ENCODE assay signal across 26 cellular contexts in the genomic region with DNA sequence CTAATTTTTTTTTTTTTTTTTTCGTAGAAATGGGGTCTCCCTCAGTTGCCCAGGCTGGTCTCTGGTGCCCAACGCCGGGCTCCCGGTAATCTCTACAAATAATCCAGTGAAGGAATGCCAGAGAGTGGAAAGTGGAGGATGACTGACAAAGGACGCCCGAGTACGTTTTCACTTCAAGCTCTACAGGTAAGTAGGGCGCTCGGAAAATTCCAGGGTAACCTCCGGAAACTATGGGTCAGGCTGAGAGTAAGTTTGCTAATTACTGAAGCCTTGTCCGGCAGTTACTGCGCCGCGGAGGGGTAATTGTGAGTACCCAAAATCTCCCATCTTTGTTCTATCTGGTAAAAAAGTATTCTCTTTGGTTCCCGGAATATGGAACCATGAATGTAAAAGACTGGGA.
"Had no signal": no experiment of that assay in that cellular context is flagged by ENCODE, and none has a peak within 500 bp of the region (broad histone marks: within the 10 kb centered on the region; RNA-seq: fewer than 3 reads in every experiment).

No MANE protein-coding gene starts in this region.

- H3K27ac ChIP-seq: brain microvascular endothelial cell, cardiac muscle cell, Peyer's patch, RWPE1, SJCRH30, VCaP had no signal

- H3K27me3 ChIP-seq: brain microvascular endothelial cell, cardiac muscle cell, Peyer's patch, SJCRH30 had no signal

- DNase-seq: activated CD4-positive, alpha-beta T cell treated with anti-CD3 and anti-CD28 coated beads for 48 hours; activated CD4-positive, alpha-beta T cell treated with anti-CD3 and anti-CD28 coated beads, Interleukin-2, amount 50 U/mL, for 4 hours; activated CD8-positive, alpha-beta memory T cell treated with anti-CD3 and anti-CD28 coated beads, Interleukin-2, amount 10 ng/mL, durations not matched to agents 7 days and 5 days; activated effector memory CD4-positive, alpha-beta T cell treated with Interleukin-2 at 50 U/mL for 16 hours; activated naive CD4-positive, alpha-beta T cell; activated T-cell treated with anti-CD3 and anti-CD28 coated beads, Interleukin-2, amount 50 U/mL, for 24 hours; amygdala; brain microvascular endothelial cell; Karpas-422; MM.1S; NCI-H1417; NCI-H1694; NCI-H2029 treated with DMSO at 0.1 percent for 48 hours; NCI-H510A treated with DMSO at 0.1 percent for 48 hours; Peyer's patch; Right ventricle myocardium superior; SJCRH30; SK-N-SH; T-helper 1 cell had no signal

- H3K4me3 ChIP-seq: cardiac muscle cell, K562, Peyer's patch, SJCRH30 had no signal

- ATAC-seq: activated CD4-positive, CD25-positive, alpha-beta regulatory T cell treated with anti-CD3 and anti-CD28 coated beads, Interleukin-2, amount 50 U/mL, for 24 hours; activated CD8-positive, alpha-beta memory T cell treated with anti-CD3 and anti-CD28 coated beads, Interleukin-2, amount 10 ng/mL, durations not matched to agents 7 days and 5 days; K562 had no signal

- H3K4me3 Mint-ChIP-seq: activated CD8-positive, alpha-beta memory T cell treated with anti-CD3 and anti-CD28 coated beads, Interleukin-2, amount 10 ng/mL, durations not matched to agents 7 days and 5 days; activated naive CD4-positive, alpha-beta T cell treated with anti-CD3 and anti-CD28 coated beads, Interleukin-2, amount 50 U/mL, for 24 hours; activated T-cell treated with anti-CD3 and anti-CD28 coated beads, Interleukin-2, amount 50 U/mL, for 24 hours had no signal

- H3K27ac Mint-ChIP-seq: activated CD8-positive, alpha-beta memory T cell treated with anti-CD3 and anti-CD28 coated beads, Interleukin-2, amount 10 ng/mL, durations not matched to agents 7 days and 5 days; activated naive CD4-positive, alpha-beta T cell treated with anti-CD3 and anti-CD28 coated beads, Interleukin-2, amount 50 U/mL, for 24 hours; activated T-cell treated with anti-CD3 and anti-CD28 coated beads, Interleukin-2, amount 50 U/mL, for 24 hours; activated T-helper 1 cell treated with anti-CD3 and anti-CD28 coated beads, Interleukin-12 subunit alpha, Interleukin-12 subunit beta, Interleukin-2, Interleukin-4 antibody, amounts not matched to agents 30 ng/mL and 10 ng/mL and 1 ng/mL, durations not matched to agents 14 hours and 24 hours and 36 hours had no signal

- H3K4me1 ChIP-seq: SJCRH30 had no signal
